Comparison of ENCODE assay signal across 1 cellular context in the genomic region with DNA sequence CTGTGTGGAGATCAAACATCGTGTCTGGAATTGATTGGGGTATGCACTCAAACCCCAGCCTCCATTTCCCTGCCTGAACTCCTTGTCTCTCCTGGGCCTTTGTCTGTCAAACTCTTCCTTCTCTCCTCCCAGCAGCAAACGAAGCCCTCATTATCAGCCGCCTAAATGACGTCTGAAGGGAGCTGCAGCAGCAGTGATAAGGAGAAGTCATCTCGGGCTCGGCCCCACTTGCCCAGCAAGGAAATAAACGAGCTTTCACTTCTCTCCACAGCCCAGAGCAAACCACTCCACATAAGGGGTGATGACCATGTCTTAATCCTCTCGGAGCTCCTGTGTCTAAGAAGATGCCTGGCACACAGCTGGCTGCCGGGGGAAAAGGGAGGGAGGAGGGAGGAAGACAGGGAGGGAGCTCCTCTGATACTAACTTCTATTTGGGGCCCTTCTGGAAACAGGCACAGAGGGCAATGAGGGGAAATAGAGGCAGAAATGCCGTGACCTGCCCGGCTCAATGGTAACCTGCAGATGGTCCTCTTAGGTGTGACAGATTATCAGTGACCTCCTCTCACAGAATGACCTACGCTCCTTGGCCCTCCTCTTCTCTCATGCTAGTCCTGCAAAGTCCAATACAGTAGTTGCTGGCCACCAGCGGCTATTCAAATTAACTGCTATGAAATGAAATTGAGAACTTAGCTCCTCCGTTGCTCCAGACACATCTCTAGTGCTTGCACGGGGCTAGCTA.
A peak's percentile ranks its signal among the peaks of the same experiment; 100 is the strongest.
TF ChIP-seq lines count a peak whose summit lies in the region.

No MANE protein-coding gene starts in this region.

TF ChIP-seq in K562, 482 proteins besides CTCF, POLR2A, EP300 and RAD21 (continued from another document and continues in another):
- TF ChIP-seq NKRF (IDR thresholded peaks at IDR 0.05; ENCODE audit: borderline replicate concordance), result no peak
- TF ChIP-seq, protein P1, sequence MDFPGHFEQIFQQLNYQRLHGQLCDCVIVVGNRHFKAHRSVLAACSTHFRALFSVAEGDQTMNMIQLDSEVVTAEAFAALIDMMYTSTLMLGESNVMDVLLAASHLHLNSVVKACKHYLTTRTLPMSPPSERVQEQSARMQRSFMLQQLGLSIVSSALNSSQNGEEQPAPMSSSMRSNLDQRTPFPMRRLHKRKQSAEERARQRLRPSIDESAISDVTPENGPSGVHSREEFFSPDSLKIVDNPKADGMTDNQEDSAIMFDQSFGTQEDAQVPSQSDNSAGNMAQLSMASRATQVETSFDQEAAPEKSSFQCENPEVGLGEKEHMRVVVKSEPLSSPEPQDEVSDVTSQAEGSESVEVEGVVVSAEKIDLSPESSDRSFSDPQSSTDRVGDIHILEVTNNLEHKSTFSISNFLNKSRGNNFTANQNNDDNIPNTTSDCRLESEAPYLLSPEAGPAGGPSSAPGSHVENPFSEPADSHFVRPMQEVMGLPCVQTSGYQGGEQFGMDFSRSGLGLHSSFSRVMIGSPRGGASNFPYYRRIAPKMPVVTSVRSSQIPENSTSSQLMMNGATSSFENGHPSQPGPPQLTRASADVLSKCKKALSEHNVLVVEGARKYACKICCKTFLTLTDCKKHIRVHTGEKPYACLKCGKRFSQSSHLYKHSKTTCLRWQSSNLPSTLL (IDR thresholded peaks at IDR 0.05), result no peak
- 0 out of 2 replicates have a peak, but pooled peaks have one; percentile 48 for TF ChIP-seq OTX1 (CRISPR knock-in tag; IDR thresholded peaks at IDR 0.05)
- TF ChIP-seq SAFB2 (IDR thresholded peaks at IDR 0.05; ENCODE audit: borderline replicate concordance, low read depth, low read length, severe bottlenecking), result no peak
- TF ChIP-seq, protein P2, sequence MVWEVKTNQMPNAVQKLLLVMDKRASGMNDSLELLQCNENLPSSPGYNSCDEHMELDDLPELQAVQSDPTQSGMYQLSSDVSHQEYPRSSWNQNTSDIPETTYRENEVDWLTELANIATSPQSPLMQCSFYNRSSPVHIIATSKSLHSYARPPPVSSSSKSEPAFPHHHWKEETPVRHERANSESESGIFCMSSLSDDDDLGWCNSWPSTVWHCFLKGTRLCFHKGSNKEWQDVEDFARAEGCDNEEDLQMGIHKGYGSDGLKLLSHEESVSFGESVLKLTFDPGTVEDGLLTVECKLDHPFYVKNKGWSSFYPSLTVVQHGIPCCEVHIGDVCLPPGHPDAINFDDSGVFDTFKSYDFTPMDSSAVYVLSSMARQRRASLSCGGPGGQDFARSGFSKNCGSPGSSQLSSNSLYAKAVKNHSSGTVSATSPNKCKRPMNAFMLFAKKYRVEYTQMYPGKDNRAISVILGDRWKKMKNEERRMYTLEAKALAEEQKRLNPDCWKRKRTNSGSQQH (CRISPR knock-in tag; IDR thresholded peaks at IDR 0.05), result 0 out of 2 replicates have a peak, but pooled peaks have one; percentile 25
- peak; percentile 94 for TF ChIP-seq MTA2 (IDR thresholded peaks at IDR 0.05; ENCODE audit: low read depth)
- peak; percentile 88 for TF ChIP-seq FOXM1 (IDR thresholded peaks at IDR 0.05; ENCODE audit: low read depth)
- TF ChIP-seq FOXM1 (CRISPR knock-in tag; IDR thresholded peaks at IDR 0.05; ENCODE audit: low read depth), result no peak; the same call in 1 of the 2 replicates
- TF ChIP-seq, protein P3, sequence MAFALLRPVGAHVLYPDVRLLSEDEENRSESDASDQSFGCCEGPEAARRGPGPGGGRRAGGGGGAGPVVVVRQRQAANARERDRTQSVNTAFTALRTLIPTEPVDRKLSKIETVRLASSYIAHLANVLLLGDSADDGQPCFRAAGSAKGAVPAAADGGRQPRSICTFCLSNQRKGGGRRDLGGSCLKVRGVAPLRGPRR (CRISPR knock-in tag; IDR thresholded peaks at IDR 0.05), result no peak
- TF ChIP-seq NBN (IDR thresholded peaks at IDR 0.05; ENCODE audit: low read depth), result peak; percentile 76; the same call in 1 of the 2 replicates
- 0 out of 2 replicates have a peak, but pooled peaks have one; percentile 47 for TF ChIP-seq PHF21A (IDR thresholded peaks at IDR 0.05; ENCODE audit: borderline replicate concordance, low read depth)
- TF ChIP-seq BHLHE40 (IDR thresholded peaks at IDR 0.05; ENCODE audit: low read length), result peak; percentile 62
- TF ChIP-seq ZFP1 (CRISPR knock-in tag; IDR thresholded peaks at IDR 0.05), result no peak
- TF ChIP-seq EZH2 (IDR thresholded peaks at IDR 0.05; ENCODE audit: borderline replicate concordance, low read depth, low read length), result peak; percentile 49; the same call in 1 of the 2 replicates
- TF ChIP-seq ZSCAN32 (CRISPR knock-in tag; IDR thresholded peaks at IDR 0.05), result no peak
- peak; percentile 71 for TF ChIP-seq HDAC3 (IDR thresholded peaks at IDR 0.05; ENCODE audit: borderline replicate concordance, partially characterized antibody)
- TF ChIP-seq SOX6 (IDR thresholded peaks at IDR 0.05), result peak; percentile 90
- no peak for TF ChIP-seq CLOCK (CRISPR knock-in tag; IDR thresholded peaks at IDR 0.05; ENCODE audit: borderline replicate concordance)
- no peak for TF ChIP-seq SNRNP70 (optimal IDR thresholded peaks at IDR 0.05; ENCODE audit: low read depth, low read length)
- TF ChIP-seq GABPB1 (CRISPR knock-in tag; IDR thresholded peaks at IDR 0.05), result no peak
- TF ChIP-seq ZZZ3 (IDR thresholded peaks at IDR 0.05), result no peak
- no peak for TF ChIP-seq ZNF398 (CRISPR knock-in tag; IDR thresholded peaks at IDR 0.05)
- TF ChIP-seq CBX1 (IDR thresholded peaks at IDR 0.05; ENCODE audit: low read depth), result 0 out of 2 replicates have a peak, but pooled peaks have one; percentile 63
- TF ChIP-seq, protein P4, sequence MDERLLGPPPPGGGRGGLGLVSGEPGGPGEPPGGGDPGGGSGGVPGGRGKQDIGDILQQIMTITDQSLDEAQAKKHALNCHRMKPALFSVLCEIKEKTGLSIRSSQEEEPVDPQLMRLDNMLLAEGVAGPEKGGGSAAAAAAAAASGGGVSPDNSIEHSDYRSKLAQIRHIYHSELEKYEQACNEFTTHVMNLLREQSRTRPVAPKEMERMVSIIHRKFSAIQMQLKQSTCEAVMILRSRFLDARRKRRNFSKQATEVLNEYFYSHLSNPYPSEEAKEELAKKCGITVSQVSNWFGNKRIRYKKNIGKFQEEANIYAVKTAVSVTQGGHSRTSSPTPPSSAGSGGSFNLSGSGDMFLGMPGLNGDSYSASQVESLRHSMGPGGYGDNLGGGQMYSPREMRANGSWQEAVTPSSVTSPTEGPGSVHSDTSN (CRISPR knock-in tag; IDR thresholded peaks at IDR 0.05; ENCODE audit: low read depth), result no peak
- TF ChIP-seq, protein P4 (tag; conservative IDR thresholded peaks at IDR 0.05; ENCODE audit: low read depth), result peak; percentile 86
- TF ChIP-seq ZNF75A (CRISPR knock-in tag; IDR thresholded peaks at IDR 0.05), result no peak
- TF ChIP-seq FOXA3 (CRISPR knock-in tag; conservative IDR thresholded peaks at IDR 0.05 in 1 of 2, IDR thresholded peaks at IDR 0.05 in 1 of 2), result no peak
- TF ChIP-seq ZNF589 (CRISPR knock-in tag; IDR thresholded peaks at IDR 0.05; ENCODE audit: low read depth), result peak; percentile 14; the same call in 1 of the 2 replicates
- TF ChIP-seq E2F3 (CRISPR knock-in tag; IDR thresholded peaks at IDR 0.05), result no peak; the same call in 1 of the 2 replicates
- no peak for TF ChIP-seq POLR2H (tag; IDR thresholded peaks at IDR 0.05; ENCODE audit: low read depth)
- TF ChIP-seq CBX8 (IDR thresholded peaks at IDR 0.05; ENCODE audit: borderline replicate concordance, extremely low read depth, low read depth, low read length, poor library complexity, severe bottlenecking), result no peak
- TF ChIP-seq ZNF354B (CRISPR knock-in tag; IDR thresholded peaks at IDR 0.05), result no peak
- no peak; the same call in 1 of the 2 replicates for TF ChIP-seq ZBTB7A (IDR thresholded peaks at IDR 0.05; ENCODE audit: borderline replicate concordance, control insufficient read depth, low read depth, low read length)
- TF ChIP-seq CREB3L1 (IDR thresholded peaks at IDR 0.05; ENCODE audit: borderline replicate concordance, low read depth), result no peak; the same call in 1 of the 2 replicates
- TF ChIP-seq RBM15 (IDR thresholded peaks at IDR 0.05; ENCODE audit: insufficient read depth, low read length), result no peak
- TF ChIP-seq, protein P5, sequence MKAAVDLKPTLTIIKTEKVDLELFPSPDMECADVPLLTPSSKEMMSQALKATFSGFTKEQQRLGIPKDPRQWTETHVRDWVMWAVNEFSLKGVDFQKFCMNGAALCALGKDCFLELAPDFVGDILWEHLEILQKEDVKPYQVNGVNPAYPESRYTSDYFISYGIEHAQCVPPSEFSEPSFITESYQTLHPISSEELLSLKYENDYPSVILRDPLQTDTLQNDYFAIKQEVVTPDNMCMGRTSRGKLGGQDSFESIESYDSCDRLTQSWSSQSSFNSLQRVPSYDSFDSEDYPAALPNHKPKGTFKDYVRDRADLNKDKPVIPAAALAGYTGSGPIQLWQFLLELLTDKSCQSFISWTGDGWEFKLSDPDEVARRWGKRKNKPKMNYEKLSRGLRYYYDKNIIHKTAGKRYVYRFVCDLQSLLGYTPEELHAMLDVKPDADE (conservative IDR thresholded peaks at IDR 0.05; ENCODE audit: control insufficient read depth, low read depth, low read length), result no peak
- TF ChIP-seq NELFE (IDR thresholded peaks at IDR 0.05; ENCODE audit: insufficient read depth, insufficient read length), result no peak
- peak; percentile 84 for TF ChIP-seq PHB2 (IDR thresholded peaks at IDR 0.05; ENCODE audit: low read depth)
- peak; percentile 96 for TF ChIP-seq ZBTB17 (CRISPR knock-in tag; IDR thresholded peaks at IDR 0.05)
- no peak for TF ChIP-seq NR1H2 (CRISPR knock-in tag; IDR thresholded peaks at IDR 0.05)
- no peak for TF ChIP-seq IFI16 (CRISPR knock-in tag; IDR thresholded peaks at IDR 0.05)
- TF ChIP-seq HMG20A (CRISPR knock-in tag; conservative IDR thresholded peaks at IDR 0.05), result no peak
- TF ChIP-seq FUS (optimal IDR thresholded peaks at IDR 0.05; ENCODE audit: low read depth, low read length), result no peak
- no peak for TF ChIP-seq ZNF224 (CRISPR knock-in tag; IDR thresholded peaks at IDR 0.05)
- no peak for TF ChIP-seq MYC (IDR thresholded peaks at IDR 0.05; ENCODE audit: low read depth, low read length)
- TF ChIP-seq MYC (CRISPR knock-in tag; IDR thresholded peaks at IDR 0.05; ENCODE audit: borderline replicate concordance, low read depth), result no peak
- TF ChIP-seq MBD2 (IDR thresholded peaks at IDR 0.05; ENCODE audit: borderline replicate concordance, low read depth), result peak; percentile 57; the same call in 1 of the 2 replicates
- TF ChIP-seq CAMTA2 (CRISPR knock-in tag; conservative IDR thresholded peaks at IDR 0.05), result no peak
